Comparison of ENCODE assay signal across 8 cellular contexts in genomic region chr20:50071039-50071888, GRCh38. TPM values are rescaled to one million over a fixed set of nuclear protein-coding genes. Genes with fewer than 3 reads are reported as not detected.
DNase-seq lines count a peak whose midpoint lies in the region; ATAC-seq and TF ChIP-seq lines count a peak whose summit lies in the region.

No MANE protein-coding gene starts in this region.

- TF ChIP-seq CTCF in RWPE2 (IDR thresholded peaks at IDR 0.05; ENCODE audit: poor library complexity, severe bottlenecking) (peak; percentile 100), neutrophil (IDR thresholded peaks at IDR 0.05) (peak; percentile 99)

- H3K9me3 ChIP-seq in MG63 = peaks cover 2% of the 10 kb centered on the region; the same call in 1 of the 2 replicates
- H3K9me3 ChIP-seq in RWPE2 (ENCODE audit: severe bottlenecking) = no peaks in the 10 kb centered on the region
- no peaks in the 10 kb centered on the region for H3K9me3 ChIP-seq in neutrophil
- no peaks in the 10 kb centered on the region for H3K9me3 ChIP-seq in subcutaneous abdominal adipose tissue (ENCODE audit: control insufficient read depth in 5 of 5, low read length in 5 of 5)

- H3K36me3 ChIP-seq in MG63 = no peaks in the 10 kb centered on the region
- no peaks in the 10 kb centered on the region for H3K36me3 ChIP-seq in RWPE2 (ENCODE audit: low read depth)
- no peaks in the 10 kb centered on the region for H3K36me3 ChIP-seq in neutrophil
- H3K36me3 ChIP-seq in subcutaneous abdominal adipose tissue (ENCODE audit: control insufficient read depth in 5 of 5, insufficient read depth in 5 of 5, low read length in 5 of 5) = no peaks in the 10 kb centered on the region

- H3K4me1 ChIP-seq in RWPE2 (ENCODE audit: insufficient read depth, poor library complexity, severe bottlenecking) = no peaks in the 10 kb centered on the region
- peaks cover 7 to 10% of the 10 kb centered on the region in 2 experiments for H3K4me1 ChIP-seq in neutrophil (ENCODE audit: control insufficient read depth in 1 of 2, insufficient read depth in 1 of 2, low read depth in 1 of 2, low read length in 1 of 2)
- peaks cover 2 to 20% (median 16%) of the 10 kb centered on the region in 5 donors for H3K4me1 ChIP-seq in subcutaneous abdominal adipose tissue (ENCODE audit: control insufficient read depth in 5 of 5, insufficient read depth in 5 of 5, low read length in 5 of 5)

- H3K4me3 ChIP-seq in MG63 (peak overlapping the region; percentile 41), RWPE2 (ENCODE audit: severe bottlenecking) (peak overlapping the region; percentile 10), neutrophil (ENCODE audit: low read depth in 1 of 2, low read length in 1 of 2) (peak overlapping the region; percentile 34 to 46), subcutaneous abdominal adipose tissue (ENCODE audit: low read depth in 1 of 5, low read length in 5 of 5) (peak overlapping the region; percentile 14 to 53 (median 46))

- peak; percentile 95 for ATAC-seq in RWPE2 (ENCODE audit: low read depth)

- DNase-seq in DMS 273 (lab: John Stamatoyannopoulos, UW; ENCODE audit: unreplicated experiment) (peak; percentile 96), GOT3 (lab: John Stamatoyannopoulos, UW) (peak; percentile 86), MG63 (peak; percentile 85), RWPE2 (ENCODE audit: low spot score) (peak; percentile 94), foreskin melanocyte (peak; percentile 62)
- peak; percentile 85 for DNase-seq in activated effector memory CD4-positive, alpha-beta T cell treated with Interleukin-2 at 50 U/mL for 16 hours

- H3K27me3 ChIP-seq in MG63 (no peaks in the 10 kb centered on the region), RWPE2 (ENCODE audit: insufficient read depth, poor library complexity, severe bottlenecking) (no peaks in the 10 kb centered on the region), neutrophil (peaks cover 14% of the 10 kb centered on the region), subcutaneous abdominal adipose tissue (ENCODE audit: control insufficient read depth in 5 of 5, insufficient read depth in 4 of 5, low read length in 5 of 5) (no peaks in the 10 kb centered on the region)

- peak overlapping the region in 1 of 5 donors; percentile 37 for H3K9ac ChIP-seq in subcutaneous abdominal adipose tissue (ENCODE audit: low read length in 5 of 5)

- H3K27ac ChIP-seq in RWPE2 (ENCODE audit: poor library complexity, severe bottlenecking) = no peak overlapping the region
- no peak overlapping the region for H3K27ac ChIP-seq in neutrophil
- H3K27ac ChIP-seq in subcutaneous abdominal adipose tissue (ENCODE audit: low read depth, low read length) = no peak overlapping the region

RNA-seq across cellular contexts. Expression of gene UBE2V1, which starts 41.7 kb away (rescaled TPM):
- total RNA-seq in MG63 (2014; rRNA removed; shearing (Covaris generic); ENCODE audit: low replicate concordance) = 23.3 and 29.6 TPM in 2 replicates
